20 cellular contexts compared by ENCODE assay signal in genomic region chr1:2084306-2084705, GRCh38.
"Had no signal": no experiment of that assay in that cellular context is flagged by ENCODE, and none has a peak within 500 bp of the region (broad histone marks: within the 10 kb centered on the region; RNA-seq: fewer than 3 reads in every experiment).

No MANE protein-coding gene starts in this region.

- H3K4me1 ChIP-seq: SJSA1 had no signal

- FAIRE-seq: RCC 7860 had no signal

- H3K27ac ChIP-seq: SJSA1, SK-N-MC had no signal

- DNase-seq: KBM-7, MV-4-11, NCI-H1048, NCI-H1105, NCI-H1417, NCI-H1436 treated with DMSO at 0.1 percent for 48 hours, NCI-H1694, NCI-H187 treated with DMSO at 0.1 percent for 48 hours, NCI-H2081, NCI-H2107, NCI-H2227 treated with DMSO at 0.1 percent for 48 hours, NCI-H526 treated with DMSO at 0.1 percent for 48 hours, NCI-H748 treated with DMSO at 0.1 percent for 48 hours, Right ventricle myocardium superior, RPMI8226, SIG-M5, SW 1271 had no signal

- H3K36me3 ChIP-seq: SJSA1 had no signal

- H3K27me3 ChIP-seq: SJSA1 had no signal

- H3K4me3 ChIP-seq: SJSA1, SK-N-MC had no signal
